In the genomic region with DNA sequence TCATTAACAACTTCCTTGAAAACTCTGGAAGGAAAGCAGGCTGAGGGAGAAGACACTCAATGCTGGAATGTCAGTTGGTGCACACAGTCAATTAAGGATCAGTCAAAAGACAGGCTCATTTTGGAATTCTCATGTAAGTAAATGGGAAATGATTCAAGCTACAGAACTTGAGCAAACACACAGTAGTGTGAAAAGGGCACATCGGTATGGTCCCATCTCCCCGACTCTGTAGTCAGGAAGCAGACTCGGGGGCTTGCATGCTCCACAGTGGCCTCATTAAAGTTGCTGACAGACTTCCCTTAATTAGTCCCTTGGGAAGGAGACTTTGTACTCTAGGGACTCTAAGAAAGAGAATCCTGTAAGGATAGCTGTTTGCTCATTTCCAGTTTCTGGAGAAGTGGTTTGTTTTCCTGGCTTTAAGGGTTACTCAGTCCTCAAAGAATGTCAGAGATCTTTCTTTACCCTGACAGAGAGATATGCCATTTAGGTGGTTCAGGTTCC, we compare ENCODE assay signal across 13 cellular contexts.
DNase-seq lines count a peak whose midpoint lies in the region; ATAC-seq and TF ChIP-seq lines count a peak whose summit lies in the region.
"Had no signal": no experiment of that assay in that cellular context is flagged by ENCODE, and none has a peak within 500 bp of the region (broad histone marks: within the 10 kb centered on the region; RNA-seq: fewer than 3 reads in every experiment).

No MANE protein-coding gene starts in this region.

- H3K4me3 ChIP-seq in AG04450 (ENCODE audit: low read depth, low read length): no peak overlapping the region; the same call in 1 of the 2 replicates
- H3K4me3 ChIP-seq in HUES48 (ENCODE audit: low read depth, low read length): peak overlapping the region; percentile 28
- H3K4me3 ChIP-seq in lower lobe of right lung: no peak overlapping the region

- no peaks in the 10 kb centered on the region for H3K27me3 ChIP-seq in AG04450 (ENCODE audit: control insufficient read depth, insufficient read depth, low read length)
- no peaks in the 10 kb centered on the region for H3K27me3 ChIP-seq in HUES48 (ENCODE audit: control insufficient read depth, insufficient read depth, low read length)
- no peaks in the 10 kb centered on the region for H3K27me3 ChIP-seq in lower lobe of right lung (ENCODE audit: low read depth)

- intact Hi-C loops in lower lobe of right lung (cut with DNase I): no loop called here

- no peak for DNase-seq in AG04450 (ENCODE audit: low read depth, low spot score)
- DNase-seq in astrocyte of the hippocampus (ENCODE audit: low read depth, low spot score): peak; percentile 70
- DNase-seq in iPS-NIHi11 (ENCODE audit: low spot score): peak; percentile 25
- DNase-seq in activated CD4-positive, alpha-beta T cell treated with anti-CD3 and anti-CD28 coated beads for 4 hours: no peak
- DNase-seq in KBM-7: no peak
- DNase-seq in lower lobe of right lung: no peak
- DNase-seq: activated CD8-positive, alpha-beta T cell treated with anti-CD3 and anti-CD28 coated beads for 36 hours; amygdala; CD4-positive, alpha-beta memory T cell; foreskin melanocyte; stimulated activated CD4-positive, alpha-beta T cell treated with anti-CD3 and anti-CD28 coated beads, Interleukin-4, amount 100 ng/mL, for 4 hours had no signal

- CTCF ChIA-PET in AG04450 (lab: Charles Lee): interaction anchor here (0.9 to 1.2 kb wide), 2 partner anchors 42 to 49 kb away, joined by 3 read pairs; no protein-coding TSS in a partner anchor

- H3K4me1 ChIP-seq in HUES48 (ENCODE audit: control insufficient read depth, insufficient read depth, low read length) (peaks cover 30% of the 10 kb centered on the region), lower lobe of right lung (no peaks in the 10 kb centered on the region)

- POLR2A ChIA-PET in AG04450 (lab: Yijun Ruan, JAX): interaction anchor here (0.6 to 1.3 kb wide), 2 partner anchors 15 to 316 kb away, joined by 3 to 12 read pairs; no protein-coding TSS in a partner anchor

- TF ChIP-seq CTCF in AG04450 (IDR thresholded peaks at IDR 0.05; ENCODE audit: low read depth, low read length) (no peak), lower lobe of right lung (IDR thresholded peaks at IDR 0.05) (no peak)

- H3K9ac ChIP-seq in HUES48 (ENCODE audit: low read depth, low read length): peak overlapping the region; percentile 19; the same call in 1 of the 2 replicates

- peaks cover 4% of the 10 kb centered on the region; the same call in 1 of the 2 replicates for H3K9me3 ChIP-seq in AG04450 (ENCODE audit: control insufficient read depth, insufficient read depth, low read length)
- no peaks in the 10 kb centered on the region for H3K9me3 ChIP-seq in HUES48 (ENCODE audit: control insufficient read depth, insufficient read depth, low read length)
- H3K9me3 ChIP-seq in lower lobe of right lung: no peaks in the 10 kb centered on the region

- in situ Hi-C loops in KBM-7 (cut with MboI; ENCODE audit: low pct_unique_long_range_greater_than_20kb, low sequenced_read_pairs): no loop called here

- H3K27ac ChIP-seq in AG04450 (ENCODE audit: low read depth, low read length): peak overlapping the region; percentile 86
- peak overlapping the region; percentile 95 for H3K27ac ChIP-seq in HUES48 (ENCODE audit: low read depth, low read length)
- no peak overlapping the region for H3K27ac ChIP-seq in lower lobe of right lung

- ATAC-seq in GM18873 (IDR thresholded peaks at IDR 0.05; ENCODE audit: low FRiP score, unreplicated experiment): no peak
- no peak for ATAC-seq in lower lobe of right lung
- ATAC-seq: activated CD8-positive, alpha-beta T cell treated with anti-CD3 and anti-CD28 coated beads for 36 hours had no signal

- H3K36me3 ChIP-seq in HUES48 (ENCODE audit: control insufficient read depth, insufficient read depth, low read length) (no peaks in the 10 kb centered on the region), lower lobe of right lung (no peaks in the 10 kb centered on the region)

Comparison
In these comparisons a context has a peak if more than half of its experiments do, and no peak if none do; other contexts are left out.
1. DNase-seq: peak in astrocyte of the hippocampus (single experiment) and iPS-NIHi11 (single experiment); none in AG04450 (single experiment), activated CD4-positive, alpha-beta T cell treated with anti-CD3 and anti-CD28 coated beads for 4 hours (0 of 2), KBM-7 (single experiment) and lower lobe of right lung (single experiment).